ENCODE assay signal across 33 cellular contexts in genomic region chr5:58447231-58447630, GRCh38. TPM values are rescaled to one million over a fixed set of nuclear protein-coding genes. Genes with fewer than 3 reads are reported as not detected.
DNase-seq lines count a peak whose midpoint lies in the region; ATAC-seq, FAIRE-seq and TF ChIP-seq lines count a peak whose summit lies in the region.
"Had no signal": no experiment of that assay in that cellular context is flagged by ENCODE, and none has a peak within 500 bp of the region (broad histone marks: within the 10 kb centered on the region; RNA-seq: fewer than 3 reads in every experiment).

No MANE protein-coding gene starts in this region.

- H4K20me1 ChIP-seq in astrocyte (ENCODE audit: insufficient read depth, low read length) (no peaks in the 10 kb centered on the region), keratinocyte (ENCODE audit: control insufficient read depth, extremely low read depth, insufficient read depth, low read length) (no peaks in the 10 kb centered on the region)

- H3K9me3 ChIP-seq in astrocyte (ENCODE audit: insufficient read depth, low read depth, low read length), result no peaks in the 10 kb centered on the region
- H3K9me3 ChIP-seq in keratinocyte (ENCODE audit: control insufficient read depth, low read depth, low read length), result no peaks in the 10 kb centered on the region
- H3K9me3 ChIP-seq: adrenal gland, breast epithelium, Caco-2, stomach, thyroid gland had no signal

- no peaks in the 10 kb centered on the region for H3K27me3 Mint-ChIP-seq in astrocyte (ENCODE audit: low read depth, unreplicated experiment)

- peaks cover 7% of the 10 kb centered on the region for H3K9me3 Mint-ChIP-seq in astrocyte (ENCODE audit: unreplicated experiment)
- H3K9me3 Mint-ChIP-seq: activated CD4-positive, alpha-beta memory T cell treated with anti-CD3 and anti-CD28 coated beads for 36 hours; T-helper 2 cell treated with Interferon-gamma antibody and Interleukin-4, amounts not matched to agents 5 μg/mL and 100 μg/mL, for 36 hours had no signal

- peak overlapping the region; percentile 43 for H3K4me2 ChIP-seq in astrocyte (ENCODE audit: low read length)
- no peak overlapping the region for H3K4me2 ChIP-seq in keratinocyte (ENCODE audit: control insufficient read depth, extremely low read depth, insufficient read depth, low read depth, low read length)
- H3K4me2 ChIP-seq: PC-9 had no signal

- dilution Hi-C loops in keratinocyte (cut with MboI; ENCODE audit: extremely low pct_ligation_motif_present, low sequenced_read_pairs), result no loop called here

- FAIRE-seq in astrocyte (lab: Jason Lieb, UNC), result peak; percentile 37
- peak; percentile 13 for FAIRE-seq in keratinocyte (lab: Jason Lieb, UNC)

- H3K4me1 ChIP-seq in astrocyte (ENCODE audit: insufficient read depth, low read length), result peaks cover 2% of the 10 kb centered on the region
- H3K4me1 ChIP-seq in keratinocyte (ENCODE audit: control insufficient read depth, extremely low read depth, insufficient read depth, low read length), result peaks cover 6% of the 10 kb centered on the region
- H3K4me1 ChIP-seq: adrenal gland, breast epithelium, Caco-2, left ventricle myocardium inferior, stomach, thyroid gland had no signal

- no peaks in the 10 kb centered on the region for H3K27me3 ChIP-seq in astrocyte (ENCODE audit: insufficient read depth, low read length)
- no peaks in the 10 kb centered on the region for H3K27me3 ChIP-seq in keratinocyte (ENCODE audit: control insufficient read depth, extremely low read depth, insufficient read depth, low read length)
- H3K27me3 ChIP-seq: adrenal gland, breast epithelium, MG63, stomach, thyroid gland had no signal

- H3K9me1 ChIP-seq in keratinocyte (ENCODE audit: control insufficient read depth, extremely low read depth, insufficient read depth, low read length), result no peaks in the 10 kb centered on the region

- peaks cover 7% of the 10 kb centered on the region for H3K4me1 Mint-ChIP-seq in astrocyte (ENCODE audit: low read depth, unreplicated experiment)

- DNase-seq in HCEC 1CT, result peak; percentile 60
- DNase-seq in astrocyte (ENCODE audit: low read depth), result peak; percentile 69
- no peak for DNase-seq in keratinocyte (ENCODE audit: low read depth, low spot score)
- no peak for DNase-seq in stimulated activated CD4-positive, alpha-beta T cell treated with anti-CD3 and anti-CD28 coated beads, Interleukin-15, amount 100 ng/mL, for 24 hours
- DNase-seq in T-helper 2 cell, result no peak
- DNase-seq: activated CD4-positive, alpha-beta memory T cell treated with anti-CD3 and anti-CD28 coated beads for 36 hours; activated CD4-positive, alpha-beta T cell treated with anti-CD3 and anti-CD28 coated beads for 1 hour; activated naive CD4-positive, alpha-beta T cell treated with Interleukin-2 at 50 U/mL for 16 hours; activated T-cell treated with anti-CD3 and anti-CD28 coated beads, Interleukin-2, amount 50 U/mL, for 72 hours; adrenal gland; Caco-2; DMS53; GDM1; left ventricle myocardium inferior; MG63; NCI-H1417; NCI-H2029 treated with DMSO at 0.1 percent for 48 hours; NCI-H524; NK-92 treated with Interleukin-12 subunit alpha and Interleukin-12 subunit beta, amount 100 ng/mL, for 24 hours; PC-9; posterior cingulate gyrus; right cardiac atrium; Right ventricle myocardium superior; stimulated activated CD4-positive, alpha-beta T cell treated with anti-CD3 and anti-CD28 coated beads, Interleukin-4, amount 100 ng/mL, for 1 hour; stomach; thyroid gland had no signal

- peaks cover 13% of the 10 kb centered on the region for H3K36me3 Mint-ChIP-seq in astrocyte (ENCODE audit: low read depth, unreplicated experiment)
- H3K36me3 Mint-ChIP-seq: activated CD4-positive, alpha-beta memory T cell treated with anti-CD3 and anti-CD28 coated beads for 36 hours; CD14-positive monocyte had no signal

- no peak for ATAC-seq in GM19452 (IDR thresholded peaks at IDR 0.05; ENCODE audit: unreplicated experiment)
- ATAC-seq in HG03354 (IDR thresholded peaks at IDR 0.05; ENCODE audit: poor library complexity, severe bottlenecking, unreplicated experiment), result no peak
- ATAC-seq: activated T-cell treated with anti-CD3 and anti-CD28 coated beads, Interleukin-2, amount 50 U/mL, for 72 hours; right cardiac atrium had no signal

- H3K4me3 ChIP-seq in astrocyte (ENCODE audit: insufficient read depth, low read depth, low read length) (no peak overlapping the region), keratinocyte (ENCODE audit: control insufficient read depth in 2 of 3, extremely low read depth in 1 of 3, insufficient read depth in 2 of 3, low read depth in 1 of 3, low read length in 3 of 3) (no peak overlapping the region)
- H3K4me3 ChIP-seq: adrenal gland, breast epithelium, left ventricle myocardium inferior, MG63, PC-9, stomach, thyroid gland had no signal

- no peak overlapping the region for H2AFZ ChIP-seq in astrocyte (ENCODE audit: low read depth, low read length)
- no peak overlapping the region for H2AFZ ChIP-seq in keratinocyte (ENCODE audit: control insufficient read depth, low read length)
- H2AFZ ChIP-seq: PC-9 had no signal

- peak overlapping the region; percentile 37 for H3K27ac ChIP-seq in astrocyte (ENCODE audit: low read depth, low read length)
- H3K27ac ChIP-seq in keratinocyte (ENCODE audit: control insufficient read depth, insufficient read depth, low read length), result no peak overlapping the region
- H3K27ac ChIP-seq: adrenal gland, breast epithelium, left ventricle myocardium inferior, PC-9, stomach, thyroid gland had no signal

- H3K79me2 ChIP-seq in astrocyte (ENCODE audit: insufficient read depth, low read length), result no peaks in the 10 kb centered on the region
- no peaks in the 10 kb centered on the region for H3K79me2 ChIP-seq in keratinocyte (ENCODE audit: control insufficient read depth, insufficient read depth, low read length)

- H3K27ac Mint-ChIP-seq in astrocyte (ENCODE audit: unreplicated experiment), result peak overlapping the region; percentile 55
- H3K27ac Mint-ChIP-seq: activated CD4-positive, alpha-beta memory T cell treated with anti-CD3 and anti-CD28 coated beads for 36 hours; activated T-cell treated with anti-CD3 and anti-CD28 coated beads, Interleukin-2, amount 50 U/mL, for 72 hours; CD14-positive monocyte; T-helper 2 cell treated with Interferon-gamma antibody and Interleukin-4, amounts not matched to agents 5 μg/mL and 100 μg/mL, for 36 hours had no signal

- no peak for TF ChIP-seq CTCF in astrocyte (IDR thresholded peaks at IDR 0.05; ENCODE audit: insufficient read depth, low read depth, low read length)
- TF ChIP-seq CTCF in keratinocyte (optimal IDR thresholded peaks at IDR 0.05 in 1 of 3, IDR thresholded peaks at IDR 0.05 in 1 of 3, conservative IDR thresholded peaks at IDR 0.05 in 1 of 3; ENCODE audit: extremely low read depth in 1 of 3, insufficient read depth in 2 of 3, low read length in 3 of 3), result no peak

- no peaks in the 10 kb centered on the region for H3K36me3 ChIP-seq in astrocyte (ENCODE audit: insufficient read depth, low read length)
- H3K36me3 ChIP-seq in keratinocyte (ENCODE audit: control insufficient read depth in 2 of 2, extremely low read depth in 1 of 2, insufficient read depth in 2 of 2, low read length in 2 of 2), result peaks cover 0 to 2% of the 10 kb centered on the region in 2 experiments
- H3K36me3 ChIP-seq: adrenal gland, breast epithelium, left ventricle myocardium inferior, stomach, thyroid gland had no signal

- no peak overlapping the region for H3K4me3 Mint-ChIP-seq in astrocyte (ENCODE audit: unreplicated experiment)
- H3K4me3 Mint-ChIP-seq: activated CD4-positive, alpha-beta memory T cell treated with anti-CD3 and anti-CD28 coated beads for 36 hours; activated T-cell treated with anti-CD3 and anti-CD28 coated beads, Interleukin-2, amount 50 U/mL, for 72 hours; CD14-positive monocyte; T-helper 2 cell treated with Interferon-gamma antibody and Interleukin-4, amounts not matched to agents 5 μg/mL and 100 μg/mL, for 36 hours had no signal

- H3K9ac ChIP-seq in astrocyte (ENCODE audit: low read length) (no peak overlapping the region), keratinocyte (ENCODE audit: control insufficient read depth, extremely low read depth, insufficient read depth, low read length) (no peak overlapping the region)

RNA-seq across cellular contexts. Expression of gene PLK2, which starts 12.7 kb away (rescaled TPM):
- total RNA-seq in astrocyte, result 260 and 368 TPM in 2 replicates
- polyA plus RNA-seq in keratinocyte, result 178 to 295 TPM (median 294 TPM) in 3 replicates
- 348 TPM for polyA plus RNA-seq in keratinocyte (2011; ENCODE audit: low read depth)
- polyA plus RNA-seq in keratinocyte (2011; cell fraction: cytosol; rRNA removed), result 127 and 157 TPM in 2 replicates
- 454 and 553 TPM in 2 replicates for polyA plus RNA-seq in keratinocyte (2011; cell fraction: nucleus; rRNA removed)
- 179 and 228 TPM in 2 replicates for polyA plus RNA-seq in keratinocyte (2012; ENCODE audit: low replicate concordance)
- 214 to 563 TPM (median 490 TPM) in 3 replicates for polyA minus RNA-seq in keratinocyte
- 680 TPM for polyA minus RNA-seq in keratinocyte (2011; cell fraction: cytosol; rRNA and poly(A)+ RNA removed)
- 876 and 1,175 TPM in 2 replicates for polyA minus RNA-seq in keratinocyte (2011; cell fraction: nucleus; rRNA and poly(A)+ RNA removed)

RNA-seq across cellular contexts. Expression of gene GAPT, which starts 44.0 kb away (rescaled TPM):
- not detected in 2 replicates for total RNA-seq in astrocyte
- polyA plus RNA-seq in keratinocyte, result not detected in 3 replicates
- polyA plus RNA-seq in keratinocyte (2011; ENCODE audit: low read depth), result not detected
- not detected in 2 replicates for polyA plus RNA-seq in keratinocyte (2011; cell fraction: cytosol; rRNA removed)
- not detected in 2 replicates for polyA plus RNA-seq in keratinocyte (2011; cell fraction: nucleus; rRNA removed)
- not detected in 2 replicates for polyA plus RNA-seq in keratinocyte (2012; ENCODE audit: low replicate concordance)
- not detected in 3 replicates for polyA minus RNA-seq in keratinocyte
- polyA minus RNA-seq in keratinocyte (2011; cell fraction: cytosol; rRNA and poly(A)+ RNA removed), result not detected
- polyA minus RNA-seq in keratinocyte (2011; cell fraction: nucleus; rRNA and poly(A)+ RNA removed), result not detected in 2 replicates
- total RNA-seq: activated CD4-positive, alpha-beta memory T cell treated with anti-CD3 and anti-CD28 coated beads for 36 hours; activated T-cell treated with anti-CD3 and anti-CD28 coated beads, Interleukin-2, amount 50 U/mL, for 72 hours; Caco-2; glomerular endothelial cell; HT-29; PC-9 had no signal

Comparison
In these comparisons a context has a peak if more than half of its experiments do, and no peak if none do; other contexts are left out.
1. DNase-seq: peak in HCEC 1CT (single experiment) and astrocyte (single experiment); none in keratinocyte (single experiment), stimulated activated CD4-positive, alpha-beta T cell treated with anti-CD3 and anti-CD28 coated beads, Interleukin-15, amount 100 ng/mL, for 24 hours (single experiment) and T-helper 2 cell (0 of 5).